Comparison of ENCODE assay signal across 21 cellular contexts in the genomic region with DNA sequence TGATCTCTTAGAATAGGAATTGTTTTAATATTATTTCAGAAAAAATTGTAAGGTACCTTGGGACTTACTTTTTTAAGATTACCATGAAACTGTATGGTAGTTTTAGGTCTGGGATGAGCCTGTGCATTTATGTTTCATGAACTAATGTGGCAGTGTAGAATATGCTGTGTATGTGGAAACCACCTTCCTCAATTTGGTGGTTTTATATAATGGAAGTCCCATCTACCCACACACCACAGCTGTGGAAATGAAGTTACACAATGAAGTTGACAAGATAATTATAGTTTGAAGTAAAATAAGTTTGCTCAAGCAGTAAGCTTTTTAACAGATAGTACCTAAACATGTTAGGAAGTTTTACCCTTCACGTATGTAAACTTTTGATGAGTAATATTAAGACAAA. TPM values are rescaled to one million over a fixed set of nuclear protein-coding genes. Genes with fewer than 3 reads are reported as not detected.
DNase-seq lines count a peak whose midpoint lies in the region; TF ChIP-seq lines count a peak whose summit lies in the region.
"Had no signal": no experiment of that assay in that cellular context is flagged by ENCODE, and none has a peak within 500 bp of the region (broad histone marks: within the 10 kb centered on the region; RNA-seq: fewer than 3 reads in every experiment).

No MANE protein-coding gene starts in this region.

- no peaks in the 10 kb centered on the region for H3K79me2 ChIP-seq in H9 (ENCODE audit: insufficient read depth, low read length)
- H3K79me2 ChIP-seq: parathyroid adenoma had no signal

- H3K4me1 ChIP-seq in H9 (ENCODE audit: insufficient read depth, low read length): no peaks in the 10 kb centered on the region; the same call in 1 of the 2 replicates
- peaks cover 9 to 15% of the 10 kb centered on the region in 2 experiments for H3K4me1 ChIP-seq in neutrophil (ENCODE audit: control insufficient read depth in 1 of 2, insufficient read depth in 1 of 2, low read depth in 1 of 2, low read length in 1 of 2)
- H3K4me1 ChIP-seq: parathyroid adenoma, stomach had no signal

- H3K4me3 Mint-ChIP-seq in H9 (no peak overlapping the region), type B pancreatic cell (no peak overlapping the region)
- H3K4me3 Mint-ChIP-seq: activated B cell treated with CpG ODN at 0.5 μM for 24 hours; IgD-negative memory B cell; natural killer cell treated with Interleukin-12 subunit alpha and Interleukin-12 subunit beta and Interleukin-15 and Interleukin-18, amount 100 ng/mL, for 72 hours had no signal

- no peak overlapping the region for H2BK20ac ChIP-seq in H9 (ENCODE audit: low read depth, low read length, poor library complexity, severe bottlenecking)

- no peak overlapping the region for H3T11ph ChIP-seq in H9 (ENCODE audit: low read length)

- no peaks in the 10 kb centered on the region for H3K27me3 Mint-ChIP-seq in H9 (ENCODE audit: low read depth)
- H3K27me3 Mint-ChIP-seq in type B pancreatic cell: no peaks in the 10 kb centered on the region
- H3K27me3 Mint-ChIP-seq: activated B cell treated with CpG ODN at 0.5 μM for 24 hours; IgD-negative memory B cell; natural killer cell treated with Interleukin-12 subunit alpha and Interleukin-12 subunit beta and Interleukin-15 and Interleukin-18, amount 100 ng/mL, for 72 hours had no signal

- no peaks in the 10 kb centered on the region for H3K79me1 ChIP-seq in H9 (ENCODE audit: insufficient read depth, low read depth, low read length, poor library complexity, severe bottlenecking)

- peaks cover 29% of the 10 kb centered on the region for H3K36me3 ChIP-seq in neutrophil

- no peaks in the 10 kb centered on the region for H3K9me3 ChIP-seq in H9 (ENCODE audit: control insufficient read depth, low read depth, low read length)
- no peaks in the 10 kb centered on the region for H3K9me3 ChIP-seq in neutrophil
- H3K9me3 ChIP-seq: stomach, upper lobe of left lung had no signal

- no peak overlapping the region for H3K14ac ChIP-seq in H9 (ENCODE audit: insufficient read depth, low read length)

- H3K4me1 Mint-ChIP-seq in H9 (peaks cover 32 to 36% of the 10 kb centered on the region in 2 experiments), type B pancreatic cell (ENCODE audit: unreplicated experiment) (no peaks in the 10 kb centered on the region)
- H3K4me1 Mint-ChIP-seq: IgD-negative memory B cell had no signal

- no peak for TF ChIP-seq CTCF in H9 (conservative IDR thresholded peaks at IDR 0.05)
- no peak for TF ChIP-seq CTCF in neutrophil (IDR thresholded peaks at IDR 0.05)
- no peak for TF ChIP-seq CTCF in type B pancreatic cell (conservative IDR thresholded peaks at IDR 0.05)

- no peak overlapping the region for H4K5ac ChIP-seq in H9 (ENCODE audit: insufficient read length, low read depth, low read length)

- no peak overlapping the region for H3K18ac ChIP-seq in H9 (ENCODE audit: insufficient read length, low read depth, low read length)

- no peak overlapping the region for H4K91ac ChIP-seq in H9 (ENCODE audit: insufficient read length, low read depth, low read length)

- H2BK5ac ChIP-seq in H9 (ENCODE audit: insufficient read length, low read length): no peak overlapping the region

- no peak overlapping the region for H2BK15ac ChIP-seq in H9 (ENCODE audit: low read depth, low read length)

- H3K23me2 ChIP-seq in H9 (ENCODE audit: insufficient read length, low read depth, low read length, poor library complexity, severe bottlenecking): no peaks in the 10 kb centered on the region

- no peak overlapping the region for H3K27ac ChIP-seq in H9 (ENCODE audit: insufficient read length, low read depth, low read length)
- H3K27ac ChIP-seq in neutrophil: peak overlapping the region; percentile 28
- H3K27ac ChIP-seq: brain microvascular endothelial cell, parathyroid adenoma, skin epidermis, stomach, upper lobe of left lung had no signal

- H3K4ac ChIP-seq in H9 (ENCODE audit: low read depth, low read length): no peak overlapping the region

- WGBS in H9 (ENCODE audit: extremely low coverage, insufficient read length, low lambda C conversion rate): no CpG with 5 or more reads among the region's 1 CpG

- DNase-seq in H9 (no peak), Kasumi-1 (lab: John Stamatoyannopoulos, UW) (peak; percentile 43 to 51), SKM-1 treated with dmso at 0.1 percent for 144 hours (lab: John Stamatoyannopoulos, UW; ENCODE audit: unreplicated experiment) (peak; percentile 76), type B pancreatic cell (ENCODE audit: extremely low spot score, unreplicated experiment) (no peak), kidney tubule cell (ENCODE audit: low spot score) (no peak)
- DNase-seq in activated CD4-positive, alpha-beta T cell treated with anti-CD3 and anti-CD28 coated beads, Interleukin-2, amount 50 U/mL, for 48 hours: no peak
- DNase-seq: activated B cell treated with CpG ODN at 0.5 μM for 24 hours, brain microvascular endothelial cell, COR-L47, NCI-H1048, NCI-H446, stomach, T-helper 2 cell, upper lobe of left lung had no signal

- H3K9me3 Mint-ChIP-seq in H9 (no peaks in the 10 kb centered on the region), type B pancreatic cell (no peaks in the 10 kb centered on the region)
- H3K9me3 Mint-ChIP-seq: activated B cell treated with CpG ODN at 0.5 μM for 24 hours; IgD-negative memory B cell; natural killer cell treated with Interleukin-12 subunit alpha and Interleukin-12 subunit beta and Interleukin-15 and Interleukin-18, amount 100 ng/mL, for 72 hours had no signal

- H4K8ac ChIP-seq in H9 (replicated peaks; ENCODE audit: insufficient read length, low read depth, low read length): no peak overlapping the region

- H2BK12ac ChIP-seq in H9 (ENCODE audit: insufficient read length, low read depth, low read length): no peak overlapping the region

- H4K20me1 ChIP-seq in H9 (ENCODE audit: control insufficient read depth, insufficient read depth, insufficient read length): no peaks in the 10 kb centered on the region

- H2BK120ac ChIP-seq in H9 (ENCODE audit: low read depth, low read length, poor library complexity, severe bottlenecking): no peak overlapping the region

- H3K56ac ChIP-seq in H9 (ENCODE audit: insufficient read length, low read depth, low read length): no peak overlapping the region

- H3K23ac ChIP-seq in H9 (ENCODE audit: insufficient read length, low read depth, low read length): no peak overlapping the region

- H3K36me3 Mint-ChIP-seq in H9 (ENCODE audit: insufficient read depth in 1 of 3, low read depth in 3 of 3) (peaks cover 13 to 39% (median 34%) of the 10 kb centered on the region in 3 experiments; a peak in 6 of 7 replicates), type B pancreatic cell (peaks cover 12% of the 10 kb centered on the region)

- H2AFZ ChIP-seq in H9 (ENCODE audit: low read length): no peak overlapping the region
- H2AFZ ChIP-seq: parathyroid adenoma had no signal

- H3K27me3 ChIP-seq in H9 (ENCODE audit: insufficient read depth, low read length): no peaks in the 10 kb centered on the region
- H3K27me3 ChIP-seq in neutrophil: no peaks in the 10 kb centered on the region
- H3K27me3 ChIP-seq: brain microvascular endothelial cell, stomach, upper lobe of left lung had no signal

- no peak overlapping the region for H3K4me2 ChIP-seq in H9 (ENCODE audit: insufficient read depth, insufficient read length, low read length)

- H3K4me3 ChIP-seq in neutrophil (ENCODE audit: low read depth in 1 of 2, low read length in 1 of 2): no peak overlapping the region
- H3K4me3 ChIP-seq: skin epidermis, stomach, upper lobe of left lung had no signal

- H3K9ac ChIP-seq in H9 (ENCODE audit: extremely low read depth, insufficient read length, low read length): no peak overlapping the region
- H3K9ac ChIP-seq: parathyroid adenoma had no signal

- no peak overlapping the region for H2AK5ac ChIP-seq in H9 (ENCODE audit: insufficient read length, low read length)

- H3K27ac Mint-ChIP-seq in H9: peak overlapping the region in 2 of 3 experiments; percentile 17 to 20; a peak in 3 of 7 replicates
- no peak overlapping the region for H3K27ac Mint-ChIP-seq in type B pancreatic cell
- H3K27ac Mint-ChIP-seq: activated B cell treated with CpG ODN at 0.5 μM for 24 hours had no signal

RNA-seq across cellular contexts. Expression of a gene that starts 24.4 kb away (rescaled TPM):
- total RNA-seq in H9 (2021) (41.3 and 42.0 TPM in 2 replicates), type B pancreatic cell (ENCODE audit: low replicate concordance) (23.8 and 31.6 TPM in 2 replicates)

RNA-seq across cellular contexts. Expression of a gene that starts 45.0 kb away (rescaled TPM):
- total RNA-seq in H9 (2021) (0.59 and 0.63 TPM in 2 replicates), type B pancreatic cell (ENCODE audit: low replicate concordance) (not detected in 2 replicates)
- total RNA-seq: activated B cell treated with CpG ODN at 0.5 μM for 24 hours; Daoy; endothelial cell of umbilical vein; natural killer cell treated with Interleukin-12 subunit alpha and Interleukin-12 subunit beta and Interleukin-15 and Interleukin-18, amount 100 ng/mL, for 72 hours had no signal

Comparison
In these comparisons a context has a peak if more than half of its experiments do, and no peak if none do; other contexts are left out.
1. DNase-seq: peak in Kasumi-1 (2 of 2) and SKM-1 treated with dmso at 0.1 percent for 144 hours (single experiment); none in H9 (single experiment), activated CD4-positive, alpha-beta T cell treated with anti-CD3 and anti-CD28 coated beads, Interleukin-2, amount 50 U/mL, for 48 hours (0 of 2), type B pancreatic cell (single experiment) and kidney tubule cell (single experiment).